9 cellular contexts compared by ENCODE assay signal in genomic region chr7:15685358-15686181, GRCh38. TPM values are rescaled to one million over a fixed set of nuclear protein-coding genes. Genes with fewer than 3 reads are reported as not detected.
DNase-seq lines count a peak whose midpoint lies in the region; ATAC-seq, FAIRE-seq and TF ChIP-seq lines count a peak whose summit lies in the region.
"Had no signal": no experiment of that assay in that cellular context is flagged by ENCODE, and none has a peak within 500 bp of the region (broad histone marks: within the 10 kb centered on the region; RNA-seq: fewer than 3 reads in every experiment).

No MANE protein-coding gene starts in this region.

- H3K4me2 ChIP-seq in osteoblast (ENCODE audit: insufficient read depth, low read length), result peak overlapping the region; percentile 95

- H3K4me1 ChIP-seq in osteoblast (ENCODE audit: insufficient read depth, low read length), result peaks cover 11% of the 10 kb centered on the region

- DNase-seq in COR-L47 (lab: John Stamatoyannopoulos, UW), result peak; percentile 57
- DNase-seq in NCI-H510A treated with DMSO at 0.1 percent for 48 hours (lab: John Stamatoyannopoulos, UW), result peak; percentile 81
- peak; percentile 14 for DNase-seq in fibroblast of the conjunctiva (ENCODE audit: low read depth)
- peak; percentile 77 for DNase-seq in osteoblast (ENCODE audit: insufficient read length, low spot score, missing footprints)
- DNase-seq in H54 (ENCODE audit: insufficient read length, low spot score), result no peak
- DNase-seq in UCSD-AML1 (lab: John Stamatoyannopoulos, UW; ENCODE audit: unreplicated experiment), result no peak
- no peak for DNase-seq in activated CD4-positive, CD25-positive, alpha-beta regulatory T cell treated with anti-CD3 and anti-CD28 coated beads, Interleukin-2, amount 50 U/mL, for 72 hours
- DNase-seq: MM.1S had no signal

- no peak for FAIRE-seq in H54 (lab: Jason Lieb, UNC)

- no peaks in the 10 kb centered on the region for H3K9me3 ChIP-seq in osteoblast (ENCODE audit: low read depth, low read length)

- ATAC-seq in HG03342 (IDR thresholded peaks at IDR 0.05; ENCODE audit: unreplicated experiment), result no peak

- H3K4me3 ChIP-seq in osteoblast (ENCODE audit: insufficient read depth, low read length), result peak overlapping the region; percentile 81

- peaks cover 10% of the 10 kb centered on the region for H3K27me3 ChIP-seq in osteoblast (ENCODE audit: insufficient read depth, low read length)

- H3K36me3 ChIP-seq in osteoblast (ENCODE audit: insufficient read depth, low read length), result no peaks in the 10 kb centered on the region

- no peaks in the 10 kb centered on the region for H4K20me1 ChIP-seq in osteoblast (ENCODE audit: insufficient read depth, low read length)

- no peak for TF ChIP-seq POLR2A in H54 (IDR thresholded peaks at IDR 0.05; ENCODE audit: low read depth, low read length)

- peaks cover 13% of the 10 kb centered on the region for H3K79me2 ChIP-seq in osteoblast (ENCODE audit: insufficient read depth, low read length)

- peak overlapping the region; percentile 89 for H2AFZ ChIP-seq in osteoblast (ENCODE audit: low read length)

- H3K27ac ChIP-seq in osteoblast (ENCODE audit: low read depth, low read length), result peak overlapping the region; percentile 83

- TF ChIP-seq CTCF in osteoblast (IDR thresholded peaks at IDR 0.05; ENCODE audit: extremely low read depth, low read depth, low read length), result no peak

RNA-seq across cellular contexts. Expression of gene MEOX2, which starts 0.9 kb away (rescaled TPM):
- 3.8 and 4.7 TPM in 2 replicates for total RNA-seq in osteoblast

Comparison
In these comparisons a context has a peak if more than half of its experiments do, and no peak if none do; other contexts are left out.
1. DNase-seq: peak in COR-L47 (single experiment), NCI-H510A treated with DMSO at 0.1 percent for 48 hours (single experiment), fibroblast of the conjunctiva (single experiment) and osteoblast (single experiment); none in H54 (single experiment), UCSD-AML1 (single experiment) and activated CD4-positive, CD25-positive, alpha-beta regulatory T cell treated with anti-CD3 and anti-CD28 coated beads, Interleukin-2, amount 50 U/mL, for 72 hours (single experiment).